In the genomic region with DNA sequence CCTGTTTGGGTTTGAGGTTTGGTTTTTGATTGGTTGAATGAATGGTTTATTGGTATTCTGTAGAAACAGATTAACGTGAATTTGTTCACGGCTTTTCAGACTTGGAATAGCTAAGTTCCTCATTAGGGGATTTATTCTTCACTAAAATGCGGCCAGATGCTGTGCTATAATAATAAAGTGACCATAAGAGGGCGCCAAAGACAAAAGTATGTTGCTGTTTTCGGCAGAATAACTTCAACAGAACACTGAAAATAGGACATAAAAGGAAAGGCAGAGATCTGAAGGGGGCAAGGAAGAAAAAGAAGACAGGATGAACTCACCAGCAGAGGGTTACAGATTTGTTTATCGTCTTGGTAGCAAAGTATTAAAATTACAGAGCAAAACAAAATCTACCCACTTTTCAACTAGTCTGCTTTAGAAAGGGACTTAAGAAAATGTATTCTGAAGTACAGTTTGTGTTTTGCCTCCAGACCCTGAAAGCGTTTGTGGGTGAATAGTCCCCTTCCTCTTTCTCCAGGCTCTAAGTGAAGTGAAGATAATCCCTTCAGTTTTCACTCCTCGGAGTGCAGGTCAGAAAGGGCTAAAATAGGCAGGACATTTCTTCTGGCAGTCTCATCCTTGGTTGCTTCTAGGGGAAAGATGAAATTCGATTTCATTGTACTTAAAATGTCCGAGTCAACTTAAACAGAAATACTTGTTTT, we compare ENCODE assay signal across 8 cellular contexts.
DNase-seq lines count a peak whose midpoint lies in the region; ATAC-seq and TF ChIP-seq lines count a peak whose summit lies in the region.

No MANE protein-coding gene starts in this region.

- peaks cover 4% of the 10 kb centered on the region for H3K27me3 Mint-ChIP-seq in GM23338 (ENCODE audit: insufficient read depth, low read depth, poor library complexity)

- H3K36me3 ChIP-seq in GM23338 (ENCODE audit: insufficient read depth) (no peaks in the 10 kb centered on the region), neuron (ENCODE audit: insufficient read depth, low read length) (no peaks in the 10 kb centered on the region)

- peaks cover under 1% of the 10 kb centered on the region; the same call in 1 of the 3 replicates for H3K9me3 Mint-ChIP-seq in GM23338

- no peak overlapping the region for H3K4me3 Mint-ChIP-seq in GM23338

- ATAC-seq in GM23338 (peak; percentile 85), GM18907 (IDR thresholded peaks at IDR 0.05; ENCODE audit: unreplicated experiment) (no peak), HG02610 (IDR thresholded peaks at IDR 0.05; ENCODE audit: unreplicated experiment) (no peak)

- peak overlapping the region; percentile 54 for H3K4me2 ChIP-seq in GM23338

- no peak overlapping the region for H3K27ac Mint-ChIP-seq in GM23338

- no peaks in the 10 kb centered on the region for H3K36me3 Mint-ChIP-seq in GM23338 (ENCODE audit: low read depth)

- no peaks in the 10 kb centered on the region for H3K9me3 ChIP-seq in neuron (ENCODE audit: low read length)

- no peaks in the 10 kb centered on the region for H3F3A ChIP-seq in GM23338 (replicated peaks; ENCODE audit: low read depth)

- H3K4me1 ChIP-seq in GM23338 (ENCODE audit: insufficient read depth) (peaks cover 33% of the 10 kb centered on the region), neuron (ENCODE audit: insufficient read depth, low read length) (peaks cover 21% of the 10 kb centered on the region)

- peak overlapping the region; percentile 57 for H3K27ac ChIP-seq in GM23338 (ENCODE audit: low read depth)

- no peaks in the 10 kb centered on the region for H3K79me2 ChIP-seq in GM23338 (replicated peaks; ENCODE audit: insufficient read depth)

- no peaks in the 10 kb centered on the region for H3K9me2 ChIP-seq in GM23338 (ENCODE audit: insufficient read depth)

- TF ChIP-seq CTCF in GM23338 (conservative IDR thresholded peaks at IDR 0.05; ENCODE audit: low read depth in 2 of 2) = peak; percentile 77 to 90

- H2AFZ ChIP-seq in GM23338 = no peak overlapping the region
- H2AFZ ChIP-seq in neuron (ENCODE audit: low read depth, low read length) = peak overlapping the region; percentile 27

- H3K4me3 ChIP-seq in GM23338 (peak overlapping the region; percentile 37), neuron (ENCODE audit: low read length) (peak overlapping the region; percentile 31)

- H3K4me1 Mint-ChIP-seq in GM23338 = peaks cover 26% of the 10 kb centered on the region

- DNase-seq in DMS79 treated with DMSO at 0.1 percent for 48 hours (lab: John Stamatoyannopoulos, UW) = peak; percentile 92
- peak; percentile 93 for DNase-seq in GM23338 (ENCODE audit: low spot score)
- DNase-seq in NCI-H1694 treated with DMSO at 0.1 percent for 48 hours (lab: John Stamatoyannopoulos, UW) = peak; percentile 88
- DNase-seq in SW480 (ENCODE audit: low spot score) = peak; percentile 59
- peak; percentile 43 for DNase-seq in fibroblast of the conjunctiva (ENCODE audit: low read depth)

- H3K27me3 ChIP-seq in GM23338 (ENCODE audit: insufficient read depth) (no peaks in the 10 kb centered on the region), neuron (ENCODE audit: insufficient read depth, low read length) (no peaks in the 10 kb centered on the region)

- no peaks in the 10 kb centered on the region for H4K20me1 ChIP-seq in GM23338 (replicated peaks; ENCODE audit: insufficient read depth)

TF ChIP-seq in GM23338, 12 proteins besides CTCF, POLR2A, EP300 and RAD21 (continues in another document):
- TF ChIP-seq JUNB (IDR thresholded peaks at IDR 0.05; ENCODE audit: unreplicated experiment) = no peak
- TF ChIP-seq ZNF331 (CRISPR knock-in tag; IDR thresholded peaks at IDR 0.05; ENCODE audit: low read depth) = no peak
- TF ChIP-seq POLR2AphosphoS5 (IDR thresholded peaks at IDR 0.05; ENCODE audit: low read depth) = no peak
- TF ChIP-seq REST (IDR thresholded peaks at IDR 0.05; ENCODE audit: unreplicated experiment) = no peak
- TF ChIP-seq NANOG (IDR thresholded peaks at IDR 0.05; ENCODE audit: borderline replicate concordance) = no peak
- no peak for TF ChIP-seq EZH2 (IDR thresholded peaks at IDR 0.05; ENCODE audit: low read depth, unreplicated experiment)
- no peak for TF ChIP-seq ZNF114 (CRISPR knock-in tag; IDR thresholded peaks at IDR 0.05)
- no peak for TF ChIP-seq CREB1 (CRISPR knock-in tag; IDR thresholded peaks at IDR 0.05; ENCODE audit: low read depth)
- no peak for TF ChIP-seq STAT1 (IDR thresholded peaks at IDR 0.05; ENCODE audit: unreplicated experiment)
- no peak for TF ChIP-seq EZH2phosphoT487 (IDR thresholded peaks at IDR 0.05; ENCODE audit: unreplicated experiment)
- TF ChIP-seq, protein P1, sequence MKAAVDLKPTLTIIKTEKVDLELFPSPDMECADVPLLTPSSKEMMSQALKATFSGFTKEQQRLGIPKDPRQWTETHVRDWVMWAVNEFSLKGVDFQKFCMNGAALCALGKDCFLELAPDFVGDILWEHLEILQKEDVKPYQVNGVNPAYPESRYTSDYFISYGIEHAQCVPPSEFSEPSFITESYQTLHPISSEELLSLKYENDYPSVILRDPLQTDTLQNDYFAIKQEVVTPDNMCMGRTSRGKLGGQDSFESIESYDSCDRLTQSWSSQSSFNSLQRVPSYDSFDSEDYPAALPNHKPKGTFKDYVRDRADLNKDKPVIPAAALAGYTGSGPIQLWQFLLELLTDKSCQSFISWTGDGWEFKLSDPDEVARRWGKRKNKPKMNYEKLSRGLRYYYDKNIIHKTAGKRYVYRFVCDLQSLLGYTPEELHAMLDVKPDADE (IDR thresholded peaks at IDR 0.05) = no peak

Comparison
In these comparisons a context has a peak if more than half of its experiments do, and no peak if none do; other contexts are left out.
1. DNase-seq: peak in every context shown above with its lines; median percentile 93 in GM23338; 92 in DMS79 treated with DMSO at 0.1 percent for 48 hours; 88 in NCI-H1694 treated with DMSO at 0.1 percent for 48 hours; 59 in SW480; 43 in fibroblast of the conjunctiva.